9 cellular contexts compared by ENCODE assay signal in the genomic region with DNA sequence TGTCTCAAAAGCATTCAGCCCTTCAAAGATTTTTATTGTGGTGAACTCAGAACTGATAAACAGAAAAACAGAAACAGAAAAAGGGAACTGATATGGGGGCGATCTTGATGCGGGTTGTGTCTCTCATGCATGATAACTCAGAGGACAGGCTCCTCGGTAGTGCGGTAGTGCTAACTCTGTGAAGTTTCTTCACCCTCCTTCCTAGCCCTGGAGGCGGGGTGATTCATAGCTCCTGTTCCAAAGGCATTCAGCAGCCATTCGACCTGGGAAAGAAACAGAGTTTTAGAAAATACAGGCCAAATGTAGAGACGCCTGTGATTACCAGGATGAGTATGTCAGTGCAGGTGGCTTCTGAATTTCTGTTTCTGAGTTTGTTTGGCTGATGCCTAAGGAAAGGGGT. TPM values are rescaled to one million over a fixed set of nuclear protein-coding genes. Genes with fewer than 3 reads are reported as not detected.
DNase-seq lines count a peak whose midpoint lies in the region; ATAC-seq and TF ChIP-seq lines count a peak whose summit lies in the region.
"Had no signal": no experiment of that assay in that cellular context is flagged by ENCODE, and none has a peak within 500 bp of the region (broad histone marks: within the 10 kb centered on the region; RNA-seq: fewer than 3 reads in every experiment).

No MANE protein-coding gene starts in this region.

- TF ChIP-seq POLR2A in tibial nerve (IDR thresholded peaks at IDR 0.05) (no peak), gastroesophageal sphincter (IDR thresholded peaks at IDR 0.05) (no peak)

- TF ChIP-seq CTCF in tibial nerve (IDR thresholded peaks at IDR 0.05) (no peak), gastroesophageal sphincter (IDR thresholded peaks at IDR 0.05) (no peak)

- H3K27ac ChIP-seq in tibial nerve (peak overlapping the region; percentile 1 to 95 (median 50)), gastroesophageal sphincter (no peak overlapping the region)
- H3K27ac ChIP-seq: KMS-11 had no signal

- DNase-seq in activated effector memory CD4-positive, alpha-beta T cell treated with anti-CD3 and anti-CD28 coated beads, Interleukin-2, amount 50 U/mL, for 16 hours = peak; percentile 72
- no peak for DNase-seq in activated effector memory CD4-positive, alpha-beta T cell treated with Interleukin-2 at 50 U/mL for 16 hours
- peak; percentile 17 for DNase-seq in LHCN-M2 (ENCODE audit: low read depth)
- DNase-seq in germinal center (ENCODE audit: low spot score) = peak; percentile 7
- DNase-seq in tibial nerve (ENCODE audit: low spot score in 2 of 2) = no peak
- DNase-seq in SW480 (ENCODE audit: low spot score) = no peak
- no peak for DNase-seq in central memory CD4-positive, alpha-beta T cell

- no peaks in the 10 kb centered on the region for H3K36me3 ChIP-seq in tibial nerve
- H3K36me3 ChIP-seq in gastroesophageal sphincter = no peaks in the 10 kb centered on the region

- WGBS in tibial nerve, 2 donors = 36 to 51% methylated on average over 7 of the region's 7 CpGs
- 33 to 70% methylated on average over 2 to 7 of the region's 7 CpGs for WGBS in gastroesophageal sphincter (ENCODE audit: low coverage in 1 of 2), 2 donors

- peak overlapping the region in 1 of 4 donors; percentile 4 for H3K4me3 ChIP-seq in tibial nerve
- no peak overlapping the region for H3K4me3 ChIP-seq in gastroesophageal sphincter

- no peak for ATAC-seq in gastroesophageal sphincter

- H3K4me1 ChIP-seq in tibial nerve = peaks cover 0 to 47% (median 10%) of the 10 kb centered on the region in 4 donors
- peaks cover 0 to 32% (median 4%) of the 10 kb centered on the region in 3 donors for H3K4me1 ChIP-seq in gastroesophageal sphincter

- TF ChIP-seq EP300 in tibial nerve (IDR thresholded peaks at IDR 0.05) (no peak), gastroesophageal sphincter (IDR thresholded peaks at IDR 0.05) (no peak)

- H3K9me3 ChIP-seq in tibial nerve (no peaks in the 10 kb centered on the region), gastroesophageal sphincter (no peaks in the 10 kb centered on the region)

- H3K27me3 ChIP-seq in tibial nerve = no peaks in the 10 kb centered on the region
- H3K27me3 ChIP-seq in gastroesophageal sphincter = peaks cover 11% of the 10 kb centered on the region

RNA-seq across cellular contexts. Expression of a gene that starts 5.5 kb away (rescaled TPM):
- 2.4 and 2.6 TPM in 2 replicates for total RNA-seq in LHCN-M2 (2014; rRNA removed)
- 2.8 TPM for polyA plus RNA-seq in LHCN-M2 (2012)
- total RNA-seq in tibial nerve = 100 to 1,000 TPM in 3 of 4 donors, 10 to 100 TPM in 1; 75.3 to 160 (median 115) TPM
- total RNA-seq in gastroesophageal sphincter = 10 to 100 TPM; 24.8 to 52.0 (median 33.6) TPM

Comparison
In these comparisons a context has a peak if more than half of its experiments do, and no peak if none do; other contexts are left out.
1. DNase-seq: peak in activated effector memory CD4-positive, alpha-beta T cell treated with anti-CD3 and anti-CD28 coated beads, Interleukin-2, amount 50 U/mL, for 16 hours (single experiment), LHCN-M2 (single experiment) and germinal center (single experiment); none in activated effector memory CD4-positive, alpha-beta T cell treated with Interleukin-2 at 50 U/mL for 16 hours (single experiment), tibial nerve (0 of 2), SW480 (single experiment) and central memory CD4-positive, alpha-beta T cell (single experiment).
2. H3K27ac ChIP-seq: peak in tibial nerve (4 of 4); none in gastroesophageal sphincter (0 of 4).